11 cellular contexts compared by ENCODE assay signal in genomic region chr7:149882264-149883048, GRCh38. TPM values are rescaled to one million over a fixed set of nuclear protein-coding genes. Genes with fewer than 3 reads are reported as not detected.
DNase-seq lines count a peak whose midpoint lies in the region; ATAC-seq and TF ChIP-seq lines count a peak whose summit lies in the region.
"Had no signal": no experiment of that assay in that cellular context is flagged by ENCODE, and none has a peak within 500 bp of the region (broad histone marks: within the 10 kb centered on the region; RNA-seq: fewer than 3 reads in every experiment).

No MANE protein-coding gene starts in this region.

- H3K9me3 ChIP-seq in esophagus muscularis mucosa = no peaks in the 10 kb centered on the region
- H3K9me3 ChIP-seq: mucosa of descending colon, vagina had no signal

- peaks cover 30% of the 10 kb centered on the region for H3K36me3 Mint-ChIP-seq in T-cell
- no peaks in the 10 kb centered on the region for H3K36me3 Mint-ChIP-seq in neural crest cell (ENCODE audit: low read depth)

- no peaks in the 10 kb centered on the region for H3K27me3 ChIP-seq in esophagus muscularis mucosa
- H3K27me3 ChIP-seq: vagina had no signal

- H3K27ac Mint-ChIP-seq in T-cell = peak overlapping the region; percentile 32 to 76
- peak overlapping the region; percentile 77 for H3K27ac Mint-ChIP-seq in neural crest cell (ENCODE audit: unreplicated experiment)

- H3K9me3 Mint-ChIP-seq in T-cell = no peaks in the 10 kb centered on the region
- no peaks in the 10 kb centered on the region for H3K9me3 Mint-ChIP-seq in neural crest cell
- H3K9me3 Mint-ChIP-seq: activated naive CD4-positive, alpha-beta T cell treated with anti-CD3 and anti-CD28 coated beads, Interleukin-2, amount 10 ng/mL, durations not matched to agents 7 days and 5 days had no signal

- H3K4me3 ChIP-seq in esophagus muscularis mucosa = no peak overlapping the region
- H3K4me3 ChIP-seq: mucosa of descending colon, vagina had no signal

- no peak for TF ChIP-seq POLR2A in esophagus muscularis mucosa (IDR thresholded peaks at IDR 0.05; ENCODE audit: low read depth)

- peak in 9 of 14 donors; percentile 41 to 78 (median 57) for DNase-seq in C1 segment of cervical spinal cord (lab: John Stamatoyannopoulos, UW)
- DNase-seq in T-cell = no peak
- DNase-seq in esophagus muscularis mucosa (ENCODE audit: extremely low spot score) = peak; percentile 70
- no peak for DNase-seq in neural crest cell (ENCODE audit: low read depth, low spot score)
- DNase-seq in NCI-H510A (lab: John Stamatoyannopoulos, UW) = no peak

- CTCF ChIA-PET in T-cell (lab: Charles Lee) = interaction anchor here in 1 of 2 donors (0.6 to 1.4 kb wide), 4 partner anchors 13 to 1611 kb away, joined by 3 to 5 read pairs (median 3); partner anchors contain the start of gene ZNF862

- H3K4me3 Mint-ChIP-seq in T-cell = no peak overlapping the region
- peak overlapping the region; percentile 42 for H3K4me3 Mint-ChIP-seq in neural crest cell
- H3K4me3 Mint-ChIP-seq: activated naive CD4-positive, alpha-beta T cell treated with anti-CD3 and anti-CD28 coated beads, Interleukin-2, amount 10 ng/mL, durations not matched to agents 7 days and 5 days had no signal

- POLR2A ChIA-PET in T-cell (lab: Charles Lee) = no interaction called here

- ATAC-seq in T-cell (replicated peaks in 1 of 4) (no peak), HG02870 (IDR thresholded peaks at IDR 0.05; ENCODE audit: unreplicated experiment) (no peak), GM18867 (IDR thresholded peaks at IDR 0.05; ENCODE audit: unreplicated experiment) (no peak)
- no peak for ATAC-seq in activated CD4-positive, CD25-positive, alpha-beta regulatory T cell treated with anti-CD3 and anti-CD28 coated beads, Interleukin-2, amount 50 U/mL, for 24 hours

- intact Hi-C loops in esophagus muscularis mucosa (cut with DNase I) = loop anchor here (10.0 kb wide), 1 partner anchor 162 kb away; no protein-coding TSS in a partner anchor

- H3K27ac ChIP-seq in esophagus muscularis mucosa (replicated peaks in 1 of 4) = peak overlapping the region in 3 of 4 donors; percentile 27 to 56 (median 45)
- H3K27ac ChIP-seq: vagina had no signal

- peaks cover 29 to 43% (median 41%) of the 10 kb centered on the region in 4 donors for H3K4me1 ChIP-seq in esophagus muscularis mucosa
- H3K4me1 ChIP-seq: vagina had no signal

- H3K4me1 Mint-ChIP-seq in T-cell (peaks cover 19 to 26% (median 23%) of the 10 kb centered on the region in 3 donors), neural crest cell (peaks cover 32% of the 10 kb centered on the region)

- 57% methylated on average over 8 of the region's 11 CpGs for WGBS in esophagus muscularis mucosa

- H3K36me3 ChIP-seq in esophagus muscularis mucosa = peaks cover 0 to 19% (median 14%) of the 10 kb centered on the region in 4 donors
- H3K36me3 ChIP-seq: vagina had no signal

- TF ChIP-seq CTCF in esophagus muscularis mucosa (IDR thresholded peaks at IDR 0.05) = no peak
- no peak for TF ChIP-seq CTCF in neural crest cell (conservative IDR thresholded peaks at IDR 0.05)

- H3K27me3 Mint-ChIP-seq in T-cell (no peaks in the 10 kb centered on the region), neural crest cell (ENCODE audit: low read depth) (no peaks in the 10 kb centered on the region)
- H3K27me3 Mint-ChIP-seq: activated naive CD4-positive, alpha-beta T cell treated with anti-CD3 and anti-CD28 coated beads, Interleukin-2, amount 10 ng/mL, durations not matched to agents 7 days and 5 days had no signal

- no peak for TF ChIP-seq EP300 in esophagus muscularis mucosa (IDR thresholded peaks at IDR 0.05)

RNA-seq across cellular contexts. Expression of gene ATP6V0E2, which starts 8.7 kb away (rescaled TPM):
- 10 to 100 TPM; 48.5 to 79.4 (median 63.9) TPM for total RNA-seq in T-cell
- 10 to 100 TPM; 17.9 to 55.1 (median 32.7) TPM for total RNA-seq in esophagus muscularis mucosa
- total RNA-seq in neural crest cell = 86.5 and 87.4 TPM in 2 replicates

RNA-seq across cellular contexts. Expression of gene ZNF862, which starts 44.3 kb away (rescaled TPM):
- 10 to 100 TPM; 49.3 to 72.0 (median 63.8) TPM for total RNA-seq in T-cell
- total RNA-seq in esophagus muscularis mucosa = 10 to 100 TPM in 3 of 4 donors, 1 to 10 TPM in 1; 9.1 to 17.1 (median 13.3) TPM
- 15.2 and 19.6 TPM in 2 replicates for total RNA-seq in neural crest cell

Comparison
In these comparisons a context has a peak if more than half of its experiments do, and no peak if none do; other contexts are left out.
1. DNase-seq: peak in C1 segment of cervical spinal cord (9 of 14) and esophagus muscularis mucosa (single experiment); none in T-cell (0 of 34), neural crest cell (single experiment) and NCI-H510A (single experiment).